ENCODE assay signal across 1 cellular context in the genomic region with DNA sequence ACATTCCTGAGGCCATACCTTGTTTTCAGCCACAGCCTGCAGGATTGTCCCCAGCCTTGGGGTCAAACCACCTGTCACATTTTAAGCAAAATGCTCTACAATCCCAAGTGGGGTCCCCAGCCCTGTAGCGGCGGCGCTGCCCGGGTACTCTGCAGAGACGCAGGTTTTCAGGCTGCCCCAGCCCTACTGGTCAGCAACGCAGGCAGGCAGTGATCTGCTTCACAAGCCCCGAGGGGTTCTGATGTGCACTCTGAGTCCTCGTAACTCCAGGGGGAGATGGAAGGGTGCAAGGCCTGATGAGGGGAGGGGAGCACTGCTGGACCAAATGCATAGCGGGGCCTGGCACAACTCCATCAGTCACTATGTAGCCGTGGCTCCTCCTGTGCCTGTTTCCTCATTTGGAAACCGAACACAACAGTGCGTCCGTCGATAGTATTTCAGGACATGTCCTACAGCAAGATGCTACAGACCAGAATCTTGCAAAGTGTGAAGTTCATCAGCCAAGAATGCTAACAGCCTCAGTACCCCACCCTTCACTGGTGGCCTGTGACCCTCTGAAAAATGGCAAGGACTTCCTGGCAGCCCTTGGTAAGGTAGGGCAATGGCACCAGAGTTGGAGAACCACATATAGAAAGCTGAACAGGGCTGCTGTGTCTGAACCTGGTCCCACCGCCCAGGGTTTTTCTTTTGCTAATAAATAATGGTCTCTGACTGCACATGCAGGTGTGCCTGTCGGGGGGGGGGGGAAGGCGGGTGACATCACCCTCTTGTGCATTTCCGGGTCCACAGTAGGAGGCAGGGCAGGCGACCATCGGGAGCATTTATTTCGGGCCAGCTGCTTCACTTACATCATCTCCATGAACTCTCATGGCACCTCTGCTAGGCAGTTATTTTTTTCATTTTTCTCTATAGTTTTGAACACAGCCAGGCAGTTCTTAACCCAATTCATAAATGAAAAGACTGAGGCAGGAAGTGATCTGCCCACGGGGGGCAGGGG.
A peak's percentile ranks its signal among the peaks of the same experiment; 100 is the strongest.
TF ChIP-seq lines count a peak whose summit lies in the region.

No MANE protein-coding gene starts in this region.

TF ChIP-seq in HepG2, 621 proteins besides CTCF, POLR2A, EP300 and RAD21 (continued from another document and continues in another):
- TF ChIP-seq, protein P1, sequence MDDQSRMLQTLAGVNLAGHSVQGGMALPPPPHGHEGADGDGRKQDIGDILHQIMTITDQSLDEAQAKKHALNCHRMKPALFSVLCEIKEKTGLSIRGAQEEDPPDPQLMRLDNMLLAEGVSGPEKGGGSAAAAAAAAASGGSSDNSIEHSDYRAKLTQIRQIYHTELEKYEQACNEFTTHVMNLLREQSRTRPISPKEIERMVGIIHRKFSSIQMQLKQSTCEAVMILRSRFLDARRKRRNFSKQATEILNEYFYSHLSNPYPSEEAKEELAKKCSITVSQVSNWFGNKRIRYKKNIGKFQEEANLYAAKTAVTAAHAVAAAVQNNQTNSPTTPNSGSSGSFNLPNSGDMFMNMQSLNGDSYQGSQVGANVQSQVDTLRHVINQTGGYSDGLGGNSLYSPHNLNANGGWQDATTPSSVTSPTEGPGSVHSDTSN (CRISPR knock-in tag; IDR thresholded peaks at IDR 0.05; ENCODE audit: borderline replicate concordance): no peak
- TF ChIP-seq, protein P2, sequence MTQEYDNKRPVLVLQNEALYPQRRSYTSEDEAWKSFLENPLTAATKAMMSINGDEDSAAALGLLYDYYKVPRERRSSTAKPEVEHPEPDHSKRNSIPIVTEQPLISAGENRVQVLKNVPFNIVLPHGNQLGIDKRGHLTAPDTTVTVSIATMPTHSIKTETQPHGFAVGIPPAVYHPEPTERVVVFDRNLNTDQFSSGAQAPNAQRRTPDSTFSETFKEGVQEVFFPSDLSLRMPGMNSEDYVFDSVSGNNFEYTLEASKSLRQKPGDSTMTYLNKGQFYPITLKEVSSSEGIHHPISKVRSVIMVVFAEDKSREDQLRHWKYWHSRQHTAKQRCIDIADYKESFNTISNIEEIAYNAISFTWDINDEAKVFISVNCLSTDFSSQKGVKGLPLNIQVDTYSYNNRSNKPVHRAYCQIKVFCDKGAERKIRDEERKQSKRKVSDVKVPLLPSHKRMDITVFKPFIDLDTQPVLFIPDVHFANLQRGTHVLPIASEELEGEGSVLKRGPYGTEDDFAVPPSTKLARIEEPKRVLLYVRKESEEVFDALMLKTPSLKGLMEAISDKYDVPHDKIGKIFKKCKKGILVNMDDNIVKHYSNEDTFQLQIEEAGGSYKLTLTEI (CRISPR knock-in tag; conservative IDR thresholded peaks at IDR 0.05): no peak
- TF ChIP-seq ONECUT2 (CRISPR knock-in tag; IDR thresholded peaks at IDR 0.05): no peak
- no peak for TF ChIP-seq KLF9 (CRISPR knock-in tag; IDR thresholded peaks at IDR 0.05; ENCODE audit: low read depth)
- peak; percentile 51; the same call in 1 of the 2 replicates for TF ChIP-seq POLR2G (IDR thresholded peaks at IDR 0.05; ENCODE audit: low read depth, low read length)
- TF ChIP-seq ZFAT (CRISPR knock-in tag; conservative IDR thresholded peaks at IDR 0.05): no peak
- TF ChIP-seq ZNF781 (CRISPR knock-in tag; IDR thresholded peaks at IDR 0.05; ENCODE audit: borderline replicate concordance, not compliant biosample characterization): no peak
- TF ChIP-seq CBX2 (IDR thresholded peaks at IDR 0.05; ENCODE audit: low read depth, low read length): no peak
- TF ChIP-seq CBX2 (CRISPR knock-in tag; IDR thresholded peaks at IDR 0.05; ENCODE audit: low read depth): no peak
- no peak for TF ChIP-seq ZNF205 (CRISPR knock-in tag; IDR thresholded peaks at IDR 0.05)
- no peak for TF ChIP-seq ZMYM3 (CRISPR knock-in tag; IDR thresholded peaks at IDR 0.05)
- TF ChIP-seq ZNF709 (CRISPR knock-in tag; IDR thresholded peaks at IDR 0.05): no peak
- TF ChIP-seq, protein P3, sequence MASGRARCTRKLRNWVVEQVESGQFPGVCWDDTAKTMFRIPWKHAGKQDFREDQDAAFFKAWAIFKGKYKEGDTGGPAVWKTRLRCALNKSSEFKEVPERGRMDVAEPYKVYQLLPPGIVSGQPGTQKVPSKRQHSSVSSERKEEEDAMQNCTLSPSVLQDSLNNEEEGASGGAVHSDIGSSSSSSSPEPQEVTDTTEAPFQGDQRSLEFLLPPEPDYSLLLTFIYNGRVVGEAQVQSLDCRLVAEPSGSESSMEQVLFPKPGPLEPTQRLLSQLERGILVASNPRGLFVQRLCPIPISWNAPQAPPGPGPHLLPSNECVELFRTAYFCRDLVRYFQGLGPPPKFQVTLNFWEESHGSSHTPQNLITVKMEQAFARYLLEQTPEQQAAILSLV (CRISPR knock-in tag; IDR thresholded peaks at IDR 0.05; ENCODE audit: borderline replicate concordance): no peak
- TF ChIP-seq, protein P4, sequence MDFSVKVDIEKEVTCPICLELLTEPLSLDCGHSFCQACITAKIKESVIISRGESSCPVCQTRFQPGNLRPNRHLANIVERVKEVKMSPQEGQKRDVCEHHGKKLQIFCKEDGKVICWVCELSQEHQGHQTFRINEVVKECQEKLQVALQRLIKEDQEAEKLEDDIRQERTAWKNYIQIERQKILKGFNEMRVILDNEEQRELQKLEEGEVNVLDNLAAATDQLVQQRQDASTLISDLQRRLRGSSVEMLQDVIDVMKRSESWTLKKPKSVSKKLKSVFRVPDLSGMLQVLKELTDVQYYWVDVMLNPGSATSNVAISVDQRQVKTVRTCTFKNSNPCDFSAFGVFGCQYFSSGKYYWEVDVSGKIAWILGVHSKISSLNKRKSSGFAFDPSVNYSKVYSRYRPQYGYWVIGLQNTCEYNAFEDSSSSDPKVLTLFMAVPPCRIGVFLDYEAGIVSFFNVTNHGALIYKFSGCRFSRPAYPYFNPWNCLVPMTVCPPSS (IDR thresholded peaks at IDR 0.05): no peak
- no peak for TF ChIP-seq NFRKB (IDR thresholded peaks at IDR 0.05)
- 0 out of 2 replicates have a peak, but pooled peaks have one; percentile 2 for TF ChIP-seq ZFX (CRISPR knock-in tag; IDR thresholded peaks at IDR 0.05; ENCODE audit: low read depth)
- TF ChIP-seq HDAC6 (IDR thresholded peaks at IDR 0.05; ENCODE audit: low read depth, low read length): no peak
- TF ChIP-seq, protein P5, sequence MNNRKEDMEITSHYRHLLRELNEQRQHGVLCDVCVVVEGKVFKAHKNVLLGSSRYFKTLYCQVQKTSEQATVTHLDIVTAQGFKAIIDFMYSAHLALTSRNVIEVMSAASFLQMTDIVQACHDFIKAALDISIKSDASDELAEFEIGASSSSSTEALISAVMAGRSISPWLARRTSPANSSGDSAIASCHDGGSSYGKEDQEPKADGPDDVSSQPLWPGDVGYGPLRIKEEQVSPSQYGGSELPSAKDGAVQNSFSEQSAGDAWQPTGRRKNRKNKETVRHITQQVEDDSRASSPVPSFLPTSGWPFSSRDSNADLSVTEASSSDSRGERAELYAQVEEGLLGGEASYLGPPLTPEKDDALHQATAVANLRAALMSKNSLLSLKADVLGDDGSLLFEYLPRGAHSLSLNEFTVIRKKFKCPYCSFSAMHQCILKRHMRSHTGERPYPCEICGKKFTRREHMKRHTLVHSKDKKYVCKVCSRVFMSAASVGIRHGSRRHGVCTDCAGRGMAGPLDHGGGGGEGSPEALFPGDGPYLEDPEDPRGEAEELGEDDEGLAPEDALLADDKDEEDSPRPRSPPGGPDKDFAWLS (CRISPR knock-in tag; IDR thresholded peaks at IDR 0.05; ENCODE audit: borderline replicate concordance): no peak
- no peak for TF ChIP-seq DNMT3B (CRISPR knock-in tag; conservative IDR thresholded peaks at IDR 0.05)
- TF ChIP-seq U2AF2 (IDR thresholded peaks at IDR 0.05; ENCODE audit: low read depth, low read length): no peak
- TF ChIP-seq ZNF605 (CRISPR knock-in tag; IDR thresholded peaks at IDR 0.05): no peak
- TF ChIP-seq PITX1 (CRISPR knock-in tag; IDR thresholded peaks at IDR 0.05): no peak
- TF ChIP-seq, protein P6, sequence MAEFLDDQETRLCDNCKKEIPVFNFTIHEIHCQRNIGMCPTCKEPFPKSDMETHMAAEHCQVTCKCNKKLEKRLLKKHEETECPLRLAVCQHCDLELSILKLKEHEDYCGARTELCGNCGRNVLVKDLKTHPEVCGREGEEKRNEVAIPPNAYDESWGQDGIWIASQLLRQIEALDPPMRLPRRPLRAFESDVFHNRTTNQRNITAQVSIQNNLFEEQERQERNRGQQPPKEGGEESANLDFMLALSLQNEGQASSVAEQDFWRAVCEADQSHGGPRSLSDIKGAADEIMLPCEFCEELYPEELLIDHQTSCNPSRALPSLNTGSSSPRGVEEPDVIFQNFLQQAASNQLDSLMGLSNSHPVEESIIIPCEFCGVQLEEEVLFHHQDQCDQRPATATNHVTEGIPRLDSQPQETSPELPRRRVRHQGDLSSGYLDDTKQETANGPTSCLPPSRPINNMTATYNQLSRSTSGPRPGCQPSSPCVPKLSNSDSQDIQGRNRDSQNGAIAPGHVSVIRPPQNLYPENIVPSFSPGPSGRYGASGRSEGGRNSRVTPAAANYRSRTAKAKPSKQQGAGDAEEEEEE (CRISPR knock-in tag; IDR thresholded peaks at IDR 0.05; ENCODE audit: borderline replicate concordance): no peak
- TF ChIP-seq, protein P7, sequence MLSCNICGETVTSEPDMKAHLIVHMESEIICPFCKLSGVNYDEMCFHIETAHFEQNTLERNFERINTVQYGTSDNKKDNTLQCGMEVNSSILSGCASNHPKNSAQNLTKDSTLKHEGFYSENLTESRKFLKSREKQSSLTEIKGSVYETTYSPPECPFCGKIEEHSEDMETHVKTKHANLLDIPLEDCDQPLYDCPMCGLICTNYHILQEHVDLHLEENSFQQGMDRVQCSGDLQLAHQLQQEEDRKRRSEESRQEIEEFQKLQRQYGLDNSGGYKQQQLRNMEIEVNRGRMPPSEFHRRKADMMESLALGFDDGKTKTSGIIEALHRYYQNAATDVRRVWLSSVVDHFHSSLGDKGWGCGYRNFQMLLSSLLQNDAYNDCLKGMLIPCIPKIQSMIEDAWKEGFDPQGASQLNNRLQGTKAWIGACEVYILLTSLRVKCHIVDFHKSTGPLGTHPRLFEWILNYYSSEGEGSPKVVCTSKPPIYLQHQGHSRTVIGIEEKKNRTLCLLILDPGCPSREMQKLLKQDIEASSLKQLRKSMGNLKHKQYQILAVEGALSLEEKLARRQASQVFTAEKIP (CRISPR knock-in tag; IDR thresholded peaks at IDR 0.05; ENCODE audit: borderline replicate concordance): no peak
- no peak for TF ChIP-seq ZNF430 (CRISPR knock-in tag; IDR thresholded peaks at IDR 0.05)
- TF ChIP-seq ATF1 (CRISPR knock-in tag; IDR thresholded peaks at IDR 0.05): no peak
- TF ChIP-seq LCORL (IDR thresholded peaks at IDR 0.05): no peak
- 0 out of 2 replicates have a peak, but pooled peaks have one; percentile 1 for TF ChIP-seq LCORL (CRISPR knock-in tag; IDR thresholded peaks at IDR 0.05)
- TF ChIP-seq ZNF7 (CRISPR knock-in tag; IDR thresholded peaks at IDR 0.05): no peak
- TF ChIP-seq XBP1 (CRISPR knock-in tag; IDR thresholded peaks at IDR 0.05): no peak
- no peak for TF ChIP-seq ZNF333 (CRISPR knock-in tag; IDR thresholded peaks at IDR 0.05; ENCODE audit: borderline replicate concordance)
- TF ChIP-seq SAP130 (CRISPR knock-in tag; IDR thresholded peaks at IDR 0.05; ENCODE audit: low read depth): no peak
- TF ChIP-seq RBM39 (IDR thresholded peaks at IDR 0.05; ENCODE audit: low read depth, low read length, poor library complexity, severe bottlenecking): peak; percentile 14
- no peak for TF ChIP-seq MEF2D (CRISPR knock-in tag; IDR thresholded peaks at IDR 0.05)
- no peak for TF ChIP-seq ZMAT3 (CRISPR knock-in tag; conservative IDR thresholded peaks at IDR 0.05)
- TF ChIP-seq ZNF296 (CRISPR knock-in tag; conservative IDR thresholded peaks at IDR 0.05): no peak
- TF ChIP-seq RBM22 (optimal IDR thresholded peaks at IDR 0.05; ENCODE audit: low read length): peak; percentile 64
- TF ChIP-seq, protein P8, sequence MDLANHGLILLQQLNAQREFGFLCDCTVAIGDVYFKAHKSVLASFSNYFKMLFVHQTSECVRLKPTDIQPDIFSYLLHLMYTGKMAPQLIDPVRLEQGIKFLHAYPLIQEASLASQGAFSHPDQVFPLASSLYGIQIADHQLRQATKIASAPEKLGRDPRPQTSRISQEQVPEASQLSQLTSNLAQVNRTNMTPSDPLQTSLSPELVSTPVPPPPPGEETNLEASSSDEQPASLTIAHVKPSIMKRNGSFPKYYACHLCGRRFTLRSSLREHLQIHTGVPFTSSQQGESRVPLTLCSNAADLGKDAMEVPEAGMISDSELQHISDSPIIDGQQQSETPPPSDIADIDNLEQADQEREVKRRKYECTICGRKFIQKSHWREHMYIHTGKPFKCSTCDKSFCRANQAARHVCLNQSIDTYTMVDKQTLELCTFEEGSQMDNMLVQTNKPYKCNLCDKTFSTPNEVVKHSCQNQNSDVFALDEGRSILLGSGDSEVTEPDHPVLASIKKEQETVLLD (CRISPR knock-in tag; IDR thresholded peaks at IDR 0.05; ENCODE audit: low read depth): no peak
- no peak for TF ChIP-seq ZNF343 (CRISPR knock-in tag; IDR thresholded peaks at IDR 0.05)
- TF ChIP-seq ZNF577 (CRISPR knock-in tag; IDR thresholded peaks at IDR 0.05; ENCODE audit: borderline replicate concordance, low read depth): no peak
- TF ChIP-seq KLF6 (CRISPR knock-in tag; IDR thresholded peaks at IDR 0.05): no peak
- TF ChIP-seq, protein P9, sequence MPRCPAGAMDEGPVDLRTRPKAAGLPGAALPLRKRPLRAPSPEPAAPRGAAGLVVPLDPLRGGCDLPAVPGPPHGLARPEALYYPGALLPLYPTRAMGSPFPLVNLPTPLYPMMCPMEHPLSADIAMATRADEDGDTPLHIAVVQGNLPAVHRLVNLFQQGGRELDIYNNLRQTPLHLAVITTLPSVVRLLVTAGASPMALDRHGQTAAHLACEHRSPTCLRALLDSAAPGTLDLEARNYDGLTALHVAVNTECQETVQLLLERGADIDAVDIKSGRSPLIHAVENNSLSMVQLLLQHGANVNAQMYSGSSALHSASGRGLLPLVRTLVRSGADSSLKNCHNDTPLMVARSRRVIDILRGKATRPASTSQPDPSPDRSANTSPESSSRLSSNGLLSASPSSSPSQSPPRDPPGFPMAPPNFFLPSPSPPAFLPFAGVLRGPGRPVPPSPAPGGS (CRISPR knock-in tag; IDR thresholded peaks at IDR 0.05): no peak
- TF ChIP-seq MATR3 (CRISPR knock-in tag; IDR thresholded peaks at IDR 0.05): no peak
- TF ChIP-seq, protein P10, sequence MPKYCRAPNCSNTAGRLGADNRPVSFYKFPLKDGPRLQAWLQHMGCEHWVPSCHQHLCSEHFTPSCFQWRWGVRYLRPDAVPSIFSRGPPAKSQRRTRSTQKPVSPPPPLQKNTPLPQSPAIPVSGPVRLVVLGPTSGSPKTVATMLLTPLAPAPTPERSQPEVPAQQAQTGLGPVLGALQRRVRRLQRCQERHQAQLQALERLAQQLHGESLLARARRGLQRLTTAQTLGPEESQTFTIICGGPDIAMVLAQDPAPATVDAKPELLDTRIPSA (CRISPR knock-in tag; IDR thresholded peaks at IDR 0.05; ENCODE audit: borderline replicate concordance): no peak
- TF ChIP-seq RELA (CRISPR knock-in tag; IDR thresholded peaks at IDR 0.05): no peak
